Comparison of ENCODE assay signal across 8 cellular contexts in genomic region chr2:100924122-100924519, GRCh38.
DNase-seq lines count a peak whose midpoint lies in the region; ATAC-seq, FAIRE-seq and TF ChIP-seq lines count a peak whose summit lies in the region.

No MANE protein-coding gene starts in this region.

- ATAC-seq in HG02588 (IDR thresholded peaks at IDR 0.05; ENCODE audit: unreplicated experiment) (peak; percentile 21), GM18520 (IDR thresholded peaks at IDR 0.05; ENCODE audit: unreplicated experiment) (no peak)
- ATAC-seq in activated CD8-positive, alpha-beta T cell treated with anti-CD3 and anti-CD28 coated beads, Interleukin-2, amount 10 ng/mL, durations not matched to agents 7 days and 5 days = peak; percentile 12
- peak in 1 of 2 donors; percentile 10 for ATAC-seq in stimulated activated naive B cell treated with anti-CD40 and anti-IgM and Interleukin-4, amounts not matched to agents 10 μg/mL and 1 μg/mL and 100 μg/mL, for 72 hours (replicated peaks)

- intact Hi-C loops in left ventricle myocardium inferior (cut with micrococcal nuclease) = no loop called here

- peaks cover 12% of the 10 kb centered on the region for H3K36me3 ChIP-seq in left ventricle myocardium inferior

- no peak for TF ChIP-seq CTCF in left ventricle myocardium inferior (IDR thresholded peaks at IDR 0.05; ENCODE audit: borderline replicate concordance)

- no peaks in the 10 kb centered on the region for H3K9me3 Mint-ChIP-seq in activated CD8-positive, alpha-beta T cell treated with anti-CD3 and anti-CD28 coated beads, Interleukin-2, amount 10 ng/mL, durations not matched to agents 7 days and 5 days (ENCODE audit: insufficient read depth)
- H3K9me3 Mint-ChIP-seq in stimulated activated naive B cell treated with anti-CD40 and anti-IgM and Interleukin-4, amounts not matched to agents 10 μg/mL and 1 μg/mL and 100 μg/mL, for 72 hours = peaks cover 0 to 4% of the 10 kb centered on the region in 2 donors

- H3K27ac Mint-ChIP-seq in activated CD8-positive, alpha-beta T cell treated with anti-CD3 and anti-CD28 coated beads, Interleukin-2, amount 10 ng/mL, durations not matched to agents 7 days and 5 days = peak overlapping the region; percentile 66
- H3K27ac Mint-ChIP-seq in stimulated activated naive B cell treated with anti-CD40 and anti-IgM and Interleukin-4, amounts not matched to agents 10 μg/mL and 1 μg/mL and 100 μg/mL, for 72 hours = peak overlapping the region; percentile 42

- TF ChIP-seq POLR2A in GM12892 (IDR thresholded peaks at IDR 0.05; ENCODE audit: low read depth, low read length) = no peak

- FAIRE-seq in GM12892 (lab: Jason Lieb, UNC) = no peak

- H3K4me3 Mint-ChIP-seq in activated CD8-positive, alpha-beta T cell treated with anti-CD3 and anti-CD28 coated beads, Interleukin-2, amount 10 ng/mL, durations not matched to agents 7 days and 5 days = no peak overlapping the region
- no peak overlapping the region for H3K4me3 Mint-ChIP-seq in stimulated activated naive B cell treated with anti-CD40 and anti-IgM and Interleukin-4, amounts not matched to agents 10 μg/mL and 1 μg/mL and 100 μg/mL, for 72 hours

- peaks cover 37% of the 10 kb centered on the region for H3K4me1 ChIP-seq in left ventricle myocardium inferior

- no peak for DNase-seq in activated CD8-positive, alpha-beta T cell treated with anti-CD3 and anti-CD28 coated beads, Interleukin-2, amount 10 ng/mL, durations not matched to agents 7 days and 5 days
- DNase-seq in left ventricle myocardium inferior (no peak), GM12892 (ENCODE audit: insufficient read length) (no peak)
- no peak for DNase-seq in stimulated activated naive B cell treated with anti-CD40 and anti-IgM and Interleukin-4, amounts not matched to agents 10 μg/mL and 1 μg/mL and 100 μg/mL, for 72 hours
- no peak for DNase-seq in NK-92 treated with Interleukin-12 subunit alpha and Interleukin-12 subunit beta, amount 100 ng/mL, for 24 hours (lab: John Stamatoyannopoulos, UW)
- no peak for DNase-seq in effector CD4-positive, alpha-beta T cell

- CTCF ChIA-PET in activated CD8-positive, alpha-beta T cell treated with anti-CD3 and anti-CD28 coated beads, Interleukin-2, amount 10 ng/mL, durations not matched to agents 7 days and 5 days (lab: Charles Lee) = no interaction called here

- peaks cover 4% of the 10 kb centered on the region for H3K4me1 Mint-ChIP-seq in activated CD8-positive, alpha-beta T cell treated with anti-CD3 and anti-CD28 coated beads, Interleukin-2, amount 10 ng/mL, durations not matched to agents 7 days and 5 days (ENCODE audit: low read depth)
- peaks cover 0 to 1% of the 10 kb centered on the region in 2 donors for H3K4me1 Mint-ChIP-seq in stimulated activated naive B cell treated with anti-CD40 and anti-IgM and Interleukin-4, amounts not matched to agents 10 μg/mL and 1 μg/mL and 100 μg/mL, for 72 hours

- H3K9me3 ChIP-seq in left ventricle myocardium inferior (replicated peaks) = no peaks in the 10 kb centered on the region

- peak overlapping the region; percentile 80 for H3K27ac ChIP-seq in left ventricle myocardium inferior (replicated peaks)

- POLR2A ChIA-PET in activated CD8-positive, alpha-beta T cell treated with anti-CD3 and anti-CD28 coated beads, Interleukin-2, amount 10 ng/mL, durations not matched to agents 7 days and 5 days (lab: Charles Lee) = no interaction called here

- no peaks in the 10 kb centered on the region for H3K36me3 Mint-ChIP-seq in activated CD8-positive, alpha-beta T cell treated with anti-CD3 and anti-CD28 coated beads, Interleukin-2, amount 10 ng/mL, durations not matched to agents 7 days and 5 days (ENCODE audit: low read depth)
- no peaks in the 10 kb centered on the region for H3K36me3 Mint-ChIP-seq in stimulated activated naive B cell treated with anti-CD40 and anti-IgM and Interleukin-4, amounts not matched to agents 10 μg/mL and 1 μg/mL and 100 μg/mL, for 72 hours

- peak overlapping the region; percentile 53 for H3K4me3 ChIP-seq in left ventricle myocardium inferior

- no peaks in the 10 kb centered on the region for H3K27me3 ChIP-seq in left ventricle myocardium inferior (ENCODE audit: low read depth)

- H3K27me3 Mint-ChIP-seq in activated CD8-positive, alpha-beta T cell treated with anti-CD3 and anti-CD28 coated beads, Interleukin-2, amount 10 ng/mL, durations not matched to agents 7 days and 5 days (ENCODE audit: low read depth) = no peaks in the 10 kb centered on the region
- peaks cover 10 to 20% of the 10 kb centered on the region in 2 donors for H3K27me3 Mint-ChIP-seq in stimulated activated naive B cell treated with anti-CD40 and anti-IgM and Interleukin-4, amounts not matched to agents 10 μg/mL and 1 μg/mL and 100 μg/mL, for 72 hours
